15 cellular contexts compared by ENCODE assay signal in the genomic region with DNA sequence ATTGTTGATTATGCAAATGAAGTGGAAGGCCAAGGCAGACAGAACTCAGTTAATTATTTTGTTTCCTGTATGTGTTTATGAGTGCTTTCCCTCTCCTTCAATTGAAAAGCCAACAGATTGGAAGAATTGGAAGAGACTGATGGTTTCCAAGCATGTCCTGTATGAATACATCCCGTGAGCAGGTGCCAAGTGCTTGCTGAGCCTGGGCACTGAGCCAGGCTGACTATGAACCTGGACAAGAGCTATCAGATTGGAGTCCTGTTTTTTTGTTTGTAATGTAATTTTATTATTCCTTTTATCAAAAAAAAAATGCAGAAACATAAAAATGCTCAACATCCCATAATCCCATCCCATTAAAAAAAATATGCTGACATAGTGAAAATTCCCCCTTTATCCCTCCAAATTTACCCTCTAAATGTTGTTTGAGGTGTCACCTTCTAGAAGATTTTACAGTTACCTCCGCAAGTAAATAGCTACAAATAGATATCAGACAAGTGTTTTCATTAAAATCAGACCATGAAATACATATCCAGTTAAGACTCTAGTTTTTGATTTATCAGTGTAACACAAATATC.
DNase-seq lines count a peak whose midpoint lies in the region; ATAC-seq and TF ChIP-seq lines count a peak whose summit lies in the region.
"Had no signal": no experiment of that assay in that cellular context is flagged by ENCODE, and none has a peak within 500 bp of the region (broad histone marks: within the 10 kb centered on the region; RNA-seq: fewer than 3 reads in every experiment).

No MANE protein-coding gene starts in this region.

- no peak overlapping the region for H3K4me3 ChIP-seq in BLaER1 treated with 17β-estradiol and CSF1 and Interleukin-3, amounts not matched to agents 10 nM and 100 nM
- no peak overlapping the region for H3K4me3 ChIP-seq in upper lobe of left lung
- H3K4me3 ChIP-seq in osteoblast (ENCODE audit: insufficient read depth, low read length): no peak overlapping the region
- H3K4me3 ChIP-seq in mucosa of descending colon: no peak overlapping the region
- H3K4me3 ChIP-seq: coronary artery, HAP-1 had no signal

- no peak for TF ChIP-seq EP300 in upper lobe of left lung (IDR thresholded peaks at IDR 0.05)

- no peak overlapping the region for H3K14ac ChIP-seq in H9 (ENCODE audit: insufficient read depth, low read length)

- H3K18ac ChIP-seq in H9 (ENCODE audit: insufficient read length, low read depth, low read length): no peak overlapping the region

- no peak overlapping the region for H2BK5ac ChIP-seq in H9 (ENCODE audit: insufficient read length, low read length)

- H3K4me3 Mint-ChIP-seq in H9: no peak overlapping the region

- 61 to 71% methylated on average over 2 of the region's 2 CpGs for WGBS in upper lobe of left lung, 2 donors
- no CpG with 5 or more reads among the region's 2 CpGs for WGBS in H9 (ENCODE audit: extremely low coverage, insufficient read length, low lambda C conversion rate)

- no peak overlapping the region for H3K4ac ChIP-seq in H9 (ENCODE audit: low read depth, low read length)

- no peak overlapping the region for H2BK120ac ChIP-seq in H9 (ENCODE audit: low read depth, low read length, poor library complexity, severe bottlenecking)

- H3K27me3 Mint-ChIP-seq in H9 (ENCODE audit: low read depth): no peaks in the 10 kb centered on the region; the same call in none of the 2 replicates

- no peak overlapping the region for H3K23ac ChIP-seq in H9 (ENCODE audit: insufficient read length, low read depth, low read length)

- H4K5ac ChIP-seq in H9 (ENCODE audit: insufficient read length, low read depth, low read length): no peak overlapping the region

- peak overlapping the region in 8 of 11 experiments; percentile 62 to 96 (median 80); a peak in 16 of 22 replicates for H3K4me2 ChIP-seq in BLaER1 treated with 17β-estradiol and CSF1 and Interleukin-3, amounts not matched to agents 10 nM and 100 nM
- no peak overlapping the region for H3K4me2 ChIP-seq in H9 (ENCODE audit: insufficient read depth, insufficient read length, low read length)
- H3K4me2 ChIP-seq in osteoblast (ENCODE audit: insufficient read depth, low read length): no peak overlapping the region
- H3K4me2 ChIP-seq: KMS-11 had no signal

- H3K79me2 ChIP-seq in H9 (ENCODE audit: insufficient read depth, low read length) (no peaks in the 10 kb centered on the region), osteoblast (ENCODE audit: insufficient read depth, low read length) (no peaks in the 10 kb centered on the region)

- H4K91ac ChIP-seq in H9 (ENCODE audit: insufficient read length, low read depth, low read length): no peak overlapping the region

- H3K9me3 Mint-ChIP-seq in H9: no peaks in the 10 kb centered on the region

- no peaks in the 10 kb centered on the region for H3K23me2 ChIP-seq in H9 (ENCODE audit: insufficient read length, low read depth, low read length, poor library complexity, severe bottlenecking)

- H3K27ac Mint-ChIP-seq in H9: no peak overlapping the region

- TF ChIP-seq CTCF in upper lobe of left lung (IDR thresholded peaks at IDR 0.05) (no peak), H9 (conservative IDR thresholded peaks at IDR 0.05) (no peak), osteoblast (IDR thresholded peaks at IDR 0.05; ENCODE audit: extremely low read depth, low read depth, low read length) (no peak), mucosa of descending colon (IDR thresholded peaks at IDR 0.05) (no peak)

- no peaks in the 10 kb centered on the region for H3K36me3 Mint-ChIP-seq in H9 (ENCODE audit: insufficient read depth in 1 of 3, low read depth in 3 of 3)

- H4K20me1 ChIP-seq in BLaER1 treated with 17β-estradiol and CSF1 and Interleukin-3, amounts not matched to agents 10 nM and 100 nM: peaks cover 0 to 3% (median 0%) of the 10 kb centered on the region in 11 experiments; a peak in 3 of 22 replicates
- H4K20me1 ChIP-seq in H9 (ENCODE audit: control insufficient read depth, insufficient read depth, insufficient read length): no peaks in the 10 kb centered on the region
- H4K20me1 ChIP-seq in osteoblast (ENCODE audit: insufficient read depth, low read length): no peaks in the 10 kb centered on the region

- DNase-seq in NCI-H1092 treated with DMSO at 0.1 percent for 48 hours (lab: John Stamatoyannopoulos, UW) (peak; percentile 87), NCI-H2171 treated with DMSO at 0.1 percent for 48 hours (lab: John Stamatoyannopoulos, UW) (peak; percentile 84), astrocyte of the hippocampus (ENCODE audit: low read depth, low spot score) (peak; percentile 10), upper lobe of left lung (no peak), H9 (no peak), osteoblast (ENCODE audit: insufficient read length, low spot score, missing footprints) (no peak), mucosa of descending colon (no peak)
- DNase-seq: NK-92 treated with Interleukin-12 subunit alpha and Interleukin-12 subunit beta, amount 100 ng/mL, for 24 hours; T-helper 9 cell had no signal

- H3K4me1 Mint-ChIP-seq in H9: peaks cover 11 to 17% of the 10 kb centered on the region in 2 experiments

- H2BK15ac ChIP-seq in H9 (ENCODE audit: low read depth, low read length): no peak overlapping the region

- intact Hi-C loops in mucosa of descending colon (cut with DNase I, micrococcal nuclease): no loop called here

- no peak overlapping the region for H2BK20ac ChIP-seq in H9 (ENCODE audit: low read depth, low read length, poor library complexity, severe bottlenecking)

- TF ChIP-seq POLR2A in upper lobe of left lung (IDR thresholded peaks at IDR 0.05): no peak

- no peak overlapping the region for H2AK5ac ChIP-seq in H9 (ENCODE audit: insufficient read length, low read length)

- no peaks in the 10 kb centered on the region for H3K79me1 ChIP-seq in H9 (ENCODE audit: insufficient read depth, low read depth, low read length, poor library complexity, severe bottlenecking)

- H3T11ph ChIP-seq in H9 (ENCODE audit: low read length): no peak overlapping the region

- no peaks in the 10 kb centered on the region for H3K9me3 ChIP-seq in BLaER1 treated with 17β-estradiol and CSF1 and Interleukin-3, amounts not matched to agents 10 nM and 100 nM (replicated peaks in 1 of 11)
- H3K9me3 ChIP-seq in upper lobe of left lung (no peaks in the 10 kb centered on the region), H9 (ENCODE audit: control insufficient read depth, low read depth, low read length) (no peaks in the 10 kb centered on the region), osteoblast (ENCODE audit: low read depth, low read length) (peaks cover 2% of the 10 kb centered on the region), mucosa of descending colon (no peaks in the 10 kb centered on the region)
- H3K9me3 ChIP-seq: HAP-1 had no signal

- no peak overlapping the region for H3K9ac ChIP-seq in BLaER1 treated with 17β-estradiol and CSF1 and Interleukin-3, amounts not matched to agents 10 nM and 100 nM
- no peak overlapping the region for H3K9ac ChIP-seq in H9 (ENCODE audit: extremely low read depth, insufficient read length, low read length)
- H3K9ac ChIP-seq: KMS-11 had no signal

- H2BK12ac ChIP-seq in H9 (ENCODE audit: insufficient read length, low read depth, low read length): no peak overlapping the region

- no peaks in the 10 kb centered on the region for H3K36me3 ChIP-seq in BLaER1 treated with 17β-estradiol and CSF1 and Interleukin-3, amounts not matched to agents 10 nM and 100 nM
- H3K36me3 ChIP-seq in upper lobe of left lung: no peaks in the 10 kb centered on the region
- H3K36me3 ChIP-seq in osteoblast (ENCODE audit: insufficient read depth, low read length): no peaks in the 10 kb centered on the region
- no peaks in the 10 kb centered on the region for H3K36me3 ChIP-seq in mucosa of descending colon (ENCODE audit: low read depth)
- H3K36me3 ChIP-seq: HAP-1 had no signal

- peaks cover 0 to 74% (median 67%) of the 10 kb centered on the region in 10 experiments; a peak in 16 of 20 replicates for H3K4me1 ChIP-seq in BLaER1 treated with 17β-estradiol and CSF1 and Interleukin-3, amounts not matched to agents 10 nM and 100 nM
- peaks cover 0 to 8% (median 3%) of the 10 kb centered on the region in 4 donors for H3K4me1 ChIP-seq in upper lobe of left lung
- H3K4me1 ChIP-seq in H9 (ENCODE audit: insufficient read depth, low read length): peaks cover 3% of the 10 kb centered on the region; the same call in 1 of the 2 replicates
- H3K4me1 ChIP-seq in osteoblast (ENCODE audit: insufficient read depth, low read length): no peaks in the 10 kb centered on the region
- no peaks in the 10 kb centered on the region for H3K4me1 ChIP-seq in mucosa of descending colon (ENCODE audit: low read depth)
- H3K4me1 ChIP-seq: HAP-1 had no signal

- H3K27me3 ChIP-seq in BLaER1 treated with 17β-estradiol and CSF1 and Interleukin-3, amounts not matched to agents 10 nM and 100 nM: no peaks in the 10 kb centered on the region
- H3K27me3 ChIP-seq in upper lobe of left lung (no peaks in the 10 kb centered on the region), H9 (ENCODE audit: insufficient read depth, low read length) (no peaks in the 10 kb centered on the region), osteoblast (ENCODE audit: insufficient read depth, low read length) (no peaks in the 10 kb centered on the region)

- H3K56ac ChIP-seq in H9 (ENCODE audit: insufficient read length, low read depth, low read length): no peak overlapping the region

- ATAC-seq in upper lobe of left lung (ENCODE audit: low FRiP score in 2 of 2) (no peak), mucosa of descending colon (no peak)
- ATAC-seq: left colon, Right ventricle myocardium inferior had no signal

- H2AFZ ChIP-seq in H9 (ENCODE audit: low read length): no peak overlapping the region
- H2AFZ ChIP-seq in osteoblast (ENCODE audit: low read length): no peak overlapping the region

- no peak overlapping the region for H4K8ac ChIP-seq in H9 (replicated peaks; ENCODE audit: insufficient read length, low read depth, low read length)

- no peak overlapping the region for H3K27ac ChIP-seq in BLaER1 treated with 17β-estradiol and CSF1 and Interleukin-3, amounts not matched to agents 10 nM and 100 nM
- no peak overlapping the region for H3K27ac ChIP-seq in upper lobe of left lung
- H3K27ac ChIP-seq in H9 (ENCODE audit: insufficient read length, low read depth, low read length): no peak overlapping the region
- no peak overlapping the region for H3K27ac ChIP-seq in osteoblast (ENCODE audit: low read depth, low read length)
- H3K27ac ChIP-seq: coronary artery, KMS-11 had no signal

Comparison
In these comparisons a context has a peak if more than half of its experiments do, and no peak if none do; other contexts are left out.
1. H3K4me2 ChIP-seq: peak in BLaER1 treated with 17β-estradiol and CSF1 and Interleukin-3, amounts not matched to agents 10 nM and 100 nM (8 of 11); none in H9 (single experiment) and osteoblast (single experiment).
2. DNase-seq: peak in NCI-H1092 treated with DMSO at 0.1 percent for 48 hours (single experiment), NCI-H2171 treated with DMSO at 0.1 percent for 48 hours (single experiment) and astrocyte of the hippocampus (single experiment); none in upper lobe of left lung (0 of 2), H9 (single experiment), osteoblast (single experiment) and mucosa of descending colon (0 of 3).